ENCODE assay signal across 15 cellular contexts in the genomic region with DNA sequence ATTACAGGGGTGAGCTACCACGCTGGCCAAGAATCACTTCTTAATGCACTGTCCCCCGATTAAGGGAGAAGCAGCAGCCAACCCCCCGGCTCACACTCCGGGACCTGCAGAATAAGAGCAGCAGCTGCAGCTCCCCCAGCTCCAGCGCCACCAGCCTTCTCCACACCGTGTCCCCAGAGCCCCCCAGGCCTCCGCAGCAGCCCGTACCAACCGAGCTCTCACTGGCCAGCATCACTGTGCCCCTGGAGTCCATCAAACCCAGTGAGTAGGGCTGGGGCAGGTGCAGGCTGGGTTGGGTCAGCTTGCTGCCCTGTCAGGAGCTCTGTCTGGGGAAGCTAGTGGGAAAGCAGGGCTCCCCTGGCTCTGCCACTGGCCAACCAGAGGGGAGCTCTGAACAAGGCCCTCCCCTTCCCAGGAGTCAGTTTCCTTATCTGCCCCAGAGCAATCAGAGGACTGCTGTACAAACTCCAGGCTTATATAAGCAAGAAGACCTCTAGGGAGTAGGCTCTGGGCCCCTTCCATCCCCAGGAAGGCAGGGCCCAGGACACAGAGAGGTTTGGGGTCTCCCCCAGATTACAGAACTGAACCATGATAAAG. TPM values are rescaled to one million over a fixed set of nuclear protein-coding genes. Genes with fewer than 3 reads are reported as not detected.
A peak's percentile ranks its signal among the peaks of the same experiment; 100 is the strongest.
DNase-seq lines count a peak whose midpoint lies in the region; ATAC-seq, FAIRE-seq and TF ChIP-seq lines count a peak whose summit lies in the region.
"Had no signal": no experiment of that assay in that cellular context is flagged by ENCODE, and none has a peak within 500 bp of the region (broad histone marks: within the 10 kb centered on the region; RNA-seq: fewer than 3 reads in every experiment).

No MANE protein-coding gene starts in this region.

- peak; percentile 78 for FAIRE-seq in K562 (lab: Jason Lieb, UNC)
- FAIRE-seq: D721Med, kidney had no signal

- no peaks in the 10 kb centered on the region for H3K27me3 Mint-ChIP-seq in CD8-positive, alpha-beta T cell (ENCODE audit: low read depth)
- H3K27me3 Mint-ChIP-seq in neural crest cell (ENCODE audit: low read depth), result peaks cover 4% of the 10 kb centered on the region
- H3K27me3 Mint-ChIP-seq: brain had no signal

- TF ChIP-seq CTCF in CD8-positive, alpha-beta T cell (IDR thresholded peaks at IDR 0.05), result no peak
- no peak for TF ChIP-seq CTCF in RWPE1 (conservative IDR thresholded peaks at IDR 0.05; ENCODE audit: low read depth)
- no peak for TF ChIP-seq CTCF in K562 (IDR thresholded peaks at IDR 0.05 in 2 of 3, conservative IDR thresholded peaks at IDR 0.05 in 1 of 3; ENCODE audit: insufficient read depth in 2 of 3, low read depth in 1 of 3, low read length in 3 of 3)
- no peak for TF ChIP-seq CTCF in neural crest cell (conservative IDR thresholded peaks at IDR 0.05)

- no peaks in the 10 kb centered on the region for H3K9me3 Mint-ChIP-seq in CD8-positive, alpha-beta T cell
- H3K9me3 Mint-ChIP-seq in neural crest cell, result no peaks in the 10 kb centered on the region
- H3K9me3 Mint-ChIP-seq: brain had no signal

- intact Hi-C loops in CD8-positive, alpha-beta T cell (cut with DNase I, micrococcal nuclease), result no loop called here
- intact Hi-C loops in K562 (cut with micrococcal nuclease) (no loop called here), posterior vena cava (cut with DNase I) (no loop called here)

- in situ Hi-C loops in K562 (cut with MboI), result no loop called here

- no peaks in the 10 kb centered on the region for H3K27me3 ChIP-seq in CD8-positive, alpha-beta T cell (ENCODE audit: insufficient read depth, low read length)
- no peaks in the 10 kb centered on the region for H3K27me3 ChIP-seq in K562 (ENCODE audit: control insufficient read depth in 2 of 2, insufficient read depth in 2 of 2, low read length in 2 of 2)
- H3K27me3 ChIP-seq: gastroesophageal sphincter had no signal

- POLR2A ChIA-PET in CD8-positive, alpha-beta T cell (lab: Charles Lee), result interaction anchor here (0.9 to 11.0 kb wide), 5 partner anchors 9 to 55 kb away, joined by 3 to 123 read pairs (median 4); partner anchors contain the start of genes NOL12, PDXP and SH3BP1
- POLR2A ChIA-PET in RWPE1 (lab: Yijun Ruan, JAX; ENCODE audit: low non-redundant PET) (no interaction called here), K562 (lab: Yijun Ruan, JAX) (interaction anchor here (0.7 to 1.6 kb wide), 6 partner anchors 9 to 76 kb away, joined by 3 to 5 read pairs (median 4); partner anchors contain the start of gene LGALS1)

- DNase-seq in CD8-positive, alpha-beta T cell, result no peak
- DNase-seq in RWPE1 (ENCODE audit: low spot score) (no peak), K562 (ENCODE audit: extremely low read depth in 1 of 4, low spot score in 3 of 4) (peak; percentile 50 to 65 (median 56)), neural crest cell (ENCODE audit: low read depth, low spot score) (no peak), posterior vena cava (ENCODE audit: low spot score) (no peak)
- DNase-seq in stimulated activated CD4-positive, alpha-beta T cell treated with anti-CD3 and anti-CD28 coated beads, Interleukin-4, amount 100 ng/mL, for 4 hours, result no peak
- DNase-seq: kidney, NCI-H1930, right cardiac atrium had no signal

- H3K36me3 ChIP-seq in CD8-positive, alpha-beta T cell (ENCODE audit: insufficient read depth, low read length), result no peaks in the 10 kb centered on the region
- H3K36me3 ChIP-seq in K562 (ENCODE audit: control insufficient read depth, insufficient read depth, low read length), result peaks cover 38% of the 10 kb centered on the region; the same call in 2 of the 3 replicates

- no peak for TF ChIP-seq EP300 in K562 (IDR thresholded peaks at IDR 0.05; ENCODE audit: low read length)

- TF ChIP-seq RAD21 in K562 (CRISPR knock-in tag; conservative IDR thresholded peaks at IDR 0.05 in 1 of 2, IDR thresholded peaks at IDR 0.05 in 1 of 2), result no peak

- no peak overlapping the region for H3K4me3 ChIP-seq in CD8-positive, alpha-beta T cell (ENCODE audit: low read depth, low read length)
- no peak overlapping the region for H3K4me3 ChIP-seq in K562
- H3K4me3 ChIP-seq: gastroesophageal sphincter had no signal

- no peak overlapping the region for H3K4me2 ChIP-seq in K562 (ENCODE audit: insufficient read depth, low read length)

- no peaks in the 10 kb centered on the region for H3K9me3 ChIP-seq in CD8-positive, alpha-beta T cell (ENCODE audit: low read length)
- H3K9me3 ChIP-seq in K562 (replicated peaks; ENCODE audit: control insufficient read depth, insufficient read depth, low read depth, low read length), result no peaks in the 10 kb centered on the region
- H3K9me3 ChIP-seq: gastroesophageal sphincter had no signal

- H3K9ac ChIP-seq in K562 (ENCODE audit: insufficient read depth in 1 of 2, low read depth in 2 of 2, low read length in 2 of 2), result peak overlapping the region in 1 of 2 experiments; percentile 77; a peak in 2 of 4 replicates

- 98% methylated on average over 7 of the region's 9 CpGs for WGBS in K562 (ENCODE audit: insufficient coverage, low coverage, missing lambda C conversion rate)

- H3K4me1 Mint-ChIP-seq in CD8-positive, alpha-beta T cell (ENCODE audit: low read depth), result peaks cover 77% of the 10 kb centered on the region
- H3K4me1 Mint-ChIP-seq in neural crest cell, result peaks cover 25% of the 10 kb centered on the region

- no peak overlapping the region for H3K4me3 Mint-ChIP-seq in CD8-positive, alpha-beta T cell
- H3K4me3 Mint-ChIP-seq in neural crest cell, result peak overlapping the region; percentile 68
- H3K4me3 Mint-ChIP-seq: brain had no signal

- peaks cover 6% of the 10 kb centered on the region for H3K36me3 Mint-ChIP-seq in CD8-positive, alpha-beta T cell
- no peaks in the 10 kb centered on the region for H3K36me3 Mint-ChIP-seq in neural crest cell (ENCODE audit: low read depth)
- H3K36me3 Mint-ChIP-seq: brain had no signal

- no peaks in the 10 kb centered on the region for H4K20me1 ChIP-seq in K562 (replicated peaks; ENCODE audit: control insufficient read depth, insufficient read depth, low read length)

- no peak overlapping the region for H2AFZ ChIP-seq in K562 (ENCODE audit: low read depth, low read length)

- no peak for TF ChIP-seq POLR2A in K562 (conservative IDR thresholded peaks at IDR 0.05)

- BruUV-seq in K562 (replicated peaks; lab: Mats Ljungman, UMichigan), result no TSS peak

- H3K9me1 ChIP-seq in K562 (ENCODE audit: control insufficient read depth, insufficient read depth, low read length), result no peaks in the 10 kb centered on the region

- peak overlapping the region; percentile 92 for H3K27ac Mint-ChIP-seq in CD8-positive, alpha-beta T cell
- no peak overlapping the region for H3K27ac Mint-ChIP-seq in neural crest cell (ENCODE audit: unreplicated experiment)

- ATAC-seq in CD8-positive, alpha-beta T cell, result no peak
- ATAC-seq in K562, result peak; percentile 31
- ATAC-seq in GM21529 (IDR thresholded peaks at IDR 0.05; ENCODE audit: unreplicated experiment), result no peak
- ATAC-seq in HG03108 (IDR thresholded peaks at IDR 0.05; ENCODE audit: unreplicated experiment), result no peak
- ATAC-seq: gastroesophageal sphincter, right cardiac atrium had no signal

- peak overlapping the region; percentile 38 for H3K27ac ChIP-seq in CD8-positive, alpha-beta T cell (ENCODE audit: low read depth, low read length)
- H3K27ac ChIP-seq in RWPE1 (peak overlapping the region; percentile 66; the same call in 1 of the 2 replicates), K562 (ENCODE audit: extremely low read depth, low read depth, low read length) (no peak overlapping the region)
- H3K27ac ChIP-seq: gastroesophageal sphincter, HL-60 had no signal

- CTCF ChIA-PET in CD8-positive, alpha-beta T cell (lab: Charles Lee), result interaction anchor here (1.1 to 64.7 kb wide), 3 partner anchors 5 to 91 kb away, joined by 4 to 2176 read pairs (median 2176); partner anchors contain the start of genes GGA1, LGALS1, NOL12 and PDXP
- CTCF ChIA-PET in RWPE1 (lab: Yijun Ruan, JAX), result no interaction called here
- CTCF ChIA-PET in K562 (lab: Yijun Ruan, JAX; ENCODE audit: low intra/inter-chr PET ratio), result no interaction called here

- no peaks in the 10 kb centered on the region for H3K79me2 ChIP-seq in K562 (ENCODE audit: control insufficient read depth, insufficient read depth, low read length)

- peaks cover 89% of the 10 kb centered on the region for H3K4me1 ChIP-seq in CD8-positive, alpha-beta T cell (ENCODE audit: insufficient read depth, low read length)
- H3K4me1 ChIP-seq in K562 (replicated peaks in 1 of 2; ENCODE audit: control insufficient read depth in 2 of 2, insufficient read depth in 2 of 2, low read length in 2 of 2), result peaks cover 30 to 64% of the 10 kb centered on the region in 2 experiments

RNA-seq across cellular contexts. Expression of gene SH3BP1, which starts 8.5 kb away (rescaled TPM):
- 10 to 100 TPM; 51.5 to 52.9 TPM for total RNA-seq in CD8-positive, alpha-beta T cell
- 27.4 and 84.8 TPM in 2 replicates for total RNA-seq in K562 (2011; cell fraction: chromatin; rRNA removed; ENCODE audit: low replicate concordance)
- total RNA-seq in K562 (2011; cell fraction: nucleolus; rRNA removed), result 40.0 and 41.0 TPM in 2 replicates
- total RNA-seq in K562 (2011; cell fraction: nucleoplasm; rRNA removed), result 21.5 and 25.7 TPM in 2 replicates
- total RNA-seq in K562 (2014; rRNA removed), result 18.6 and 21.2 TPM in 2 replicates
- 7.4 and 9.7 TPM in 2 replicates for total RNA-seq in K562 (2014; rRNA removed; fragmentation: Illumina TruSeq; extraction: Trizol)
- 9.3 and 9.4 TPM in 2 replicates for total RNA-seq in K562 (2015; rRNA removed; fragmentation: Illumina TruSeq; extraction: Trizol)
- 29.9 and 36.2 TPM in 2 replicates for total RNA-seq in K562 (2021)
- polyA plus RNA-seq in K562 (2011; rRNA removed), result 11.5 and 14.9 TPM in 2 replicates
- polyA plus RNA-seq in K562 (2011; cell fraction: cytosol; rRNA removed), result 10.1 and 21.2 TPM in 2 replicates
- 23.7 and 33.6 TPM in 2 replicates for polyA plus RNA-seq in K562 (2011; cell fraction: nucleus; rRNA removed)
- polyA plus RNA-seq in K562 (2012), result 34.0 and 58.5 TPM in 2 replicates
- polyA plus RNA-seq in K562 (2014; fragmentation: Illumina TruSeq; extraction: Trizol), result 32.1 and 36.0 TPM in 2 replicates
- polyA plus RNA-seq in K562 (2014; fragmentation: Nextera tagmentation; extraction: Ambion mirVana), result under 1 TPM; 0.10 to 0.17 TPM
- polyA plus RNA-seq in K562 (2014; rRNA removed), result 8.7 and 10.4 TPM in 2 replicates
- polyA minus RNA-seq in K562 (2011; rRNA and poly(A)+ RNA removed), result 16.7 and 17.5 TPM in 2 replicates
- polyA minus RNA-seq in K562 (2011; cell fraction: cytosol; rRNA and poly(A)+ RNA removed), result 12.7 and 19.9 TPM in 2 replicates
- polyA minus RNA-seq in K562 (2011; cell fraction: nucleus; rRNA and poly(A)+ RNA removed), result 13.7 and 15.5 TPM in 2 replicates
- total RNA-seq in neural crest cell, result 36.4 and 36.6 TPM in 2 replicates
- total RNA-seq in posterior vena cava, result 1 to 10 TPM; 7.2 to 7.4 TPM

RNA-seq across cellular contexts. Expression of gene GGA1, which starts 22.3 kb away (rescaled TPM):
- 10 to 100 TPM; 66.0 to 69.1 TPM for total RNA-seq in CD8-positive, alpha-beta T cell
- total RNA-seq in K562 (2011; cell fraction: chromatin; rRNA removed; ENCODE audit: low replicate concordance), result 235 and 500 TPM in 2 replicates
- 281 and 297 TPM in 2 replicates for total RNA-seq in K562 (2011; cell fraction: nucleolus; rRNA removed)
- total RNA-seq in K562 (2011; cell fraction: nucleoplasm; rRNA removed), result 245 and 253 TPM in 2 replicates
- 48.0 and 51.3 TPM in 2 replicates for total RNA-seq in K562 (2014; rRNA removed)
- 19.7 and 24.2 TPM in 2 replicates for total RNA-seq in K562 (2014; rRNA removed; fragmentation: Illumina TruSeq; extraction: Trizol)
- 29.9 and 31.1 TPM in 2 replicates for total RNA-seq in K562 (2015; rRNA removed; fragmentation: Illumina TruSeq; extraction: Trizol)
- 57.1 and 61.3 TPM in 2 replicates for total RNA-seq in K562 (2021)
- 50.4 and 53.3 TPM in 2 replicates for polyA plus RNA-seq in K562 (2011; rRNA removed)
- 27.8 and 56.0 TPM in 2 replicates for polyA plus RNA-seq in K562 (2011; cell fraction: cytosol; rRNA removed)
- polyA plus RNA-seq in K562 (2011; cell fraction: nucleus; rRNA removed), result 156 and 291 TPM in 2 replicates
- polyA plus RNA-seq in K562 (2012), result 41.4 and 63.8 TPM in 2 replicates
- 31.6 and 42.5 TPM in 2 replicates for polyA plus RNA-seq in K562 (2014; fragmentation: Illumina TruSeq; extraction: Trizol)
- polyA plus RNA-seq in K562 (2014; fragmentation: Nextera tagmentation; extraction: Ambion mirVana), result 1 to 10 TPM; 1.5 to 1.9 TPM
- 69.5 and 71.3 TPM in 2 replicates for polyA plus RNA-seq in K562 (2014; rRNA removed)
- polyA minus RNA-seq in K562 (2011; rRNA and poly(A)+ RNA removed), result 26.8 and 33.7 TPM in 2 replicates
- polyA minus RNA-seq in K562 (2011; cell fraction: cytosol; rRNA and poly(A)+ RNA removed), result 20.7 and 22.7 TPM in 2 replicates
- 56.9 and 57.8 TPM in 2 replicates for polyA minus RNA-seq in K562 (2011; cell fraction: nucleus; rRNA and poly(A)+ RNA removed)
- total RNA-seq in neural crest cell, result 85.1 and 88.6 TPM in 2 replicates
- 10 to 100 TPM; 30.0 to 31.2 TPM for total RNA-seq in posterior vena cava

RNA-seq across cellular contexts. Expression of gene PDXP, which starts 27.6 kb away (rescaled TPM):
- 1 to 10 TPM; 2.4 to 3.2 TPM for total RNA-seq in CD8-positive, alpha-beta T cell
- 8.1 and 23.1 TPM in 2 replicates for total RNA-seq in K562 (2011; cell fraction: chromatin; rRNA removed; ENCODE audit: low replicate concordance)
- 20.8 and 21.3 TPM in 2 replicates for total RNA-seq in K562 (2011; cell fraction: nucleolus; rRNA removed)
- total RNA-seq in K562 (2011; cell fraction: nucleoplasm; rRNA removed), result 19.4 and 21.3 TPM in 2 replicates
- 38.8 and 55.8 TPM in 2 replicates for total RNA-seq in K562 (2014; rRNA removed)
- total RNA-seq in K562 (2014; rRNA removed; fragmentation: Illumina TruSeq; extraction: Trizol), result 27.6 and 29.0 TPM in 2 replicates
- 30.9 and 32.5 TPM in 2 replicates for total RNA-seq in K562 (2015; rRNA removed; fragmentation: Illumina TruSeq; extraction: Trizol)
- 47.5 and 50.0 TPM in 2 replicates for total RNA-seq in K562 (2021)
- 42.8 and 51.4 TPM in 2 replicates for polyA plus RNA-seq in K562 (2011; rRNA removed)
- 73.7 and 106 TPM in 2 replicates for polyA plus RNA-seq in K562 (2011; cell fraction: cytosol; rRNA removed)
- polyA plus RNA-seq in K562 (2011; cell fraction: nucleus; rRNA removed), result 34.8 and 35.2 TPM in 2 replicates
- 25.7 and 42.5 TPM in 2 replicates for polyA plus RNA-seq in K562 (2012)
- 54.2 and 62.3 TPM in 2 replicates for polyA plus RNA-seq in K562 (2014; fragmentation: Illumina TruSeq; extraction: Trizol)
- 10 to 100 TPM in 1 of 2 experiments, 1 to 10 TPM in 1; 7.9 to 11.8 TPM for polyA plus RNA-seq in K562 (2014; fragmentation: Nextera tagmentation; extraction: Ambion mirVana)
- 45.7 and 47.8 TPM in 2 replicates for polyA plus RNA-seq in K562 (2014; rRNA removed)
- 21.5 and 27.1 TPM in 2 replicates for polyA minus RNA-seq in K562 (2011; rRNA and poly(A)+ RNA removed)
- 30.1 and 30.4 TPM in 2 replicates for polyA minus RNA-seq in K562 (2011; cell fraction: cytosol; rRNA and poly(A)+ RNA removed)
- polyA minus RNA-seq in K562 (2011; cell fraction: nucleus; rRNA and poly(A)+ RNA removed), result 8.6 and 12.3 TPM in 2 replicates
- 51.5 and 55.3 TPM in 2 replicates for total RNA-seq in neural crest cell
- total RNA-seq in posterior vena cava, result 1 to 10 TPM; 5.0 to 5.4 TPM

RNA-seq across cellular contexts. Expression of gene LGALS1, which starts 44.5 kb away (rescaled TPM):
- total RNA-seq in CD8-positive, alpha-beta T cell, result 10 to 100 TPM; 20.8 to 29.4 TPM
- total RNA-seq in K562 (2011; cell fraction: chromatin; rRNA removed; ENCODE audit: low replicate concordance), result 14.2 and 41.4 TPM in 2 replicates
- 152 and 183 TPM in 2 replicates for total RNA-seq in K562 (2011; cell fraction: nucleolus; rRNA removed)
- 99.6 and 131 TPM in 2 replicates for total RNA-seq in K562 (2011; cell fraction: nucleoplasm; rRNA removed)
- total RNA-seq in K562 (2014; rRNA removed) (373 and 487 TPM in 2 replicates), K562 (2014; rRNA removed; fragmentation: Illumina TruSeq; extraction: Trizol) (94.3 and 160 TPM in 2 replicates), K562 (2015; rRNA removed; fragmentation: Illumina TruSeq; extraction: Trizol) (455 and 466 TPM in 2 replicates), K562 (2021) (330 and 373 TPM in 2 replicates), neural crest cell (16.1 and 21.0 TPM in 2 replicates), posterior vena cava (1,000 to 10,000 TPM; 1,140 to 1,213 TPM)
- polyA plus RNA-seq in K562 (2011; rRNA removed) (800 and 995 TPM in 2 replicates), K562 (2014; fragmentation: Illumina TruSeq; extraction: Trizol) (189 and 298 TPM in 2 replicates), K562 (2014; fragmentation: Nextera tagmentation; extraction: Ambion mirVana) (100 to 1,000 TPM; 240 to 301 TPM), K562 (2014; rRNA removed) (474 and 680 TPM in 2 replicates)
- polyA plus RNA-seq in K562 (2011; cell fraction: cytosol; rRNA removed), result 1,618 and 2,500 TPM in 2 replicates
- 492 and 635 TPM in 2 replicates for polyA plus RNA-seq in K562 (2011; cell fraction: nucleus; rRNA removed)
- polyA plus RNA-seq in K562 (2012), result 1,292 and 1,616 TPM in 2 replicates
- 187 and 354 TPM in 2 replicates for polyA minus RNA-seq in K562 (2011; rRNA and poly(A)+ RNA removed)
- 194 and 200 TPM in 2 replicates for polyA minus RNA-seq in K562 (2011; cell fraction: cytosol; rRNA and poly(A)+ RNA removed)
- 64.1 and 86.9 TPM in 2 replicates for polyA minus RNA-seq in K562 (2011; cell fraction: nucleus; rRNA and poly(A)+ RNA removed)

RNA-seq across cellular contexts. Expression of gene LGALS2, which starts 51.0 kb away (rescaled TPM):
- total RNA-seq in CD8-positive, alpha-beta T cell, result not detected
- total RNA-seq in K562 (2011; cell fraction: chromatin; rRNA removed; ENCODE audit: low replicate concordance), result not detected in 2 replicates
- total RNA-seq in K562 (2011; cell fraction: nucleolus; rRNA removed), result not detected in 2 replicates
- not detected in 2 replicates for total RNA-seq in K562 (2011; cell fraction: nucleoplasm; rRNA removed)
- total RNA-seq in K562 (2014; rRNA removed) (not detected in 2 replicates), K562 (2014; rRNA removed; fragmentation: Illumina TruSeq; extraction: Trizol) (not detected in 2 replicates), K562 (2015; rRNA removed; fragmentation: Illumina TruSeq; extraction: Trizol) (not detected in 2 replicates), K562 (2021) (not detected in 2 replicates), neural crest cell (not detected in 2 replicates), posterior vena cava (not detected)
- polyA plus RNA-seq in K562 (2011; rRNA removed) (not detected in 2 replicates), K562 (2014; fragmentation: Illumina TruSeq; extraction: Trizol) (not detected in 2 replicates), K562 (2014; fragmentation: Nextera tagmentation; extraction: Ambion mirVana) (not detected), K562 (2014; rRNA removed) (not detected in 2 replicates)
- polyA plus RNA-seq in K562 (2011; cell fraction: cytosol; rRNA removed), result not detected in 2 replicates
- polyA plus RNA-seq in K562 (2011; cell fraction: nucleus; rRNA removed), result not detected in 2 replicates
- polyA plus RNA-seq in K562 (2012), result 0.19 TPM in 1 of 2 replicates, not detected in the other
- not detected in 2 replicates for polyA minus RNA-seq in K562 (2011; rRNA and poly(A)+ RNA removed)
- not detected in 2 replicates for polyA minus RNA-seq in K562 (2011; cell fraction: cytosol; rRNA and poly(A)+ RNA removed)
- not detected in 2 replicates for polyA minus RNA-seq in K562 (2011; cell fraction: nucleus; rRNA and poly(A)+ RNA removed)
- total RNA-seq: gastroesophageal sphincter had no signal
- polyA plus RNA-seq: right cardiac atrium had no signal

Comparison
In these comparisons a context has a peak if more than half of its experiments do, and no peak if none do; other contexts are left out.
1. DNase-seq: peak in K562 (4 of 4); none in CD8-positive, alpha-beta T cell (0 of 7), RWPE1 (single experiment), neural crest cell (single experiment), posterior vena cava (single experiment) and stimulated activated CD4-positive, alpha-beta T cell treated with anti-CD3 and anti-CD28 coated beads, Interleukin-4, amount 100 ng/mL, for 4 hours (0 of 2).